ENCODE assay signal across 20 cellular contexts in genomic region chr10:77191324-77192049, GRCh38.
"Had no signal": no experiment of that assay in that cellular context is flagged by ENCODE, and none has a peak within 500 bp of the region (broad histone marks: within the 10 kb centered on the region; RNA-seq: fewer than 3 reads in every experiment).

No MANE protein-coding gene starts in this region.

- ATAC-seq: foreskin keratinocyte; left cardiac atrium; left ventricle myocardium superior; natural killer cell; right cardiac atrium; stimulated activated effector memory CD8-positive, alpha-beta T cell treated with anti-CD3 and anti-CD28 coated beads, Interleukin-12 subunit alpha, Interleukin-12 subunit beta, amount 100 ng/mL, for 72 hours; stimulated activated naive CD8-positive, alpha-beta T cell treated with anti-CD3 and anti-CD28 coated beads, Interleukin-15, Interleukin-2, amounts not matched to agents 100 U/mL and 50 U/mL, for 24 hours had no signal

- H3K9me3 Mint-ChIP-seq: immature natural killer cell; natural killer cell; neural crest cell; stimulated activated effector memory CD8-positive, alpha-beta T cell treated with anti-CD3 and anti-CD28 coated beads, Interleukin-12 subunit alpha, Interleukin-12 subunit beta, amount 100 ng/mL, for 72 hours had no signal

- H3K36me3 ChIP-seq: colonic mucosa, suprapubic skin, thyroid gland, upper lobe of left lung, vagina had no signal

- H3K4me3 ChIP-seq: colonic mucosa, suprapubic skin, thyroid gland, upper lobe of left lung, vagina had no signal

- DNase-seq: colonic mucosa; dermis blood vessel endothelial cell; foreskin keratinocyte; immature natural killer cell; kidney; left cardiac atrium; left ventricle myocardium superior; mesendoderm; natural killer cell; posterior cingulate gyrus; right cardiac atrium; stimulated activated CD4-positive, alpha-beta T cell treated with anti-CD3 and anti-CD28 coated beads, Interleukin-4, amount 100 ng/mL, for 1 hour; stimulated activated CD8-positive, alpha-beta memory T cell treated with anti-CD3 and anti-CD28 coated beads, Interleukin-4, amount 100 ng/mL, for 48 hours; stimulated activated naive CD8-positive, alpha-beta T cell treated with anti-CD3 and anti-CD28 coated beads, Interleukin-15, Interleukin-2, amounts not matched to agents 100 U/mL and 50 U/mL, for 24 hours; thyroid gland; upper lobe of left lung had no signal

- H3K36me3 Mint-ChIP-seq: immature natural killer cell; natural killer cell; stimulated activated effector memory CD8-positive, alpha-beta T cell treated with anti-CD3 and anti-CD28 coated beads, Interleukin-12 subunit alpha, Interleukin-12 subunit beta, amount 100 ng/mL, for 72 hours had no signal

- H3K27ac Mint-ChIP-seq: immature natural killer cell; natural killer cell; stimulated activated effector memory CD8-positive, alpha-beta T cell treated with anti-CD3 and anti-CD28 coated beads, Interleukin-12 subunit alpha, Interleukin-12 subunit beta, amount 100 ng/mL, for 72 hours had no signal

- H3K4me3 Mint-ChIP-seq: immature natural killer cell; natural killer cell; neural crest cell; stimulated activated effector memory CD8-positive, alpha-beta T cell treated with anti-CD3 and anti-CD28 coated beads, Interleukin-12 subunit alpha, Interleukin-12 subunit beta, amount 100 ng/mL, for 72 hours had no signal

- H3K4me1 ChIP-seq: colonic mucosa, suprapubic skin, thyroid gland, upper lobe of left lung, vagina had no signal

- FAIRE-seq: kidney had no signal

- H3K4me1 Mint-ChIP-seq: immature natural killer cell; natural killer cell; neural crest cell; stimulated activated effector memory CD8-positive, alpha-beta T cell treated with anti-CD3 and anti-CD28 coated beads, Interleukin-12 subunit alpha, Interleukin-12 subunit beta, amount 100 ng/mL, for 72 hours had no signal

- H3K27me3 ChIP-seq: colonic mucosa, foreskin keratinocyte, thyroid gland, upper lobe of left lung, vagina had no signal

- H3K27ac ChIP-seq: colonic mucosa, foreskin keratinocyte, suprapubic skin, thyroid gland, upper lobe of left lung, vagina had no signal

- H3K9me3 ChIP-seq: colonic mucosa, suprapubic skin, thyroid gland, upper lobe of left lung, vagina had no signal
